ENCODE assay signal across 8 cellular contexts in the genomic region with DNA sequence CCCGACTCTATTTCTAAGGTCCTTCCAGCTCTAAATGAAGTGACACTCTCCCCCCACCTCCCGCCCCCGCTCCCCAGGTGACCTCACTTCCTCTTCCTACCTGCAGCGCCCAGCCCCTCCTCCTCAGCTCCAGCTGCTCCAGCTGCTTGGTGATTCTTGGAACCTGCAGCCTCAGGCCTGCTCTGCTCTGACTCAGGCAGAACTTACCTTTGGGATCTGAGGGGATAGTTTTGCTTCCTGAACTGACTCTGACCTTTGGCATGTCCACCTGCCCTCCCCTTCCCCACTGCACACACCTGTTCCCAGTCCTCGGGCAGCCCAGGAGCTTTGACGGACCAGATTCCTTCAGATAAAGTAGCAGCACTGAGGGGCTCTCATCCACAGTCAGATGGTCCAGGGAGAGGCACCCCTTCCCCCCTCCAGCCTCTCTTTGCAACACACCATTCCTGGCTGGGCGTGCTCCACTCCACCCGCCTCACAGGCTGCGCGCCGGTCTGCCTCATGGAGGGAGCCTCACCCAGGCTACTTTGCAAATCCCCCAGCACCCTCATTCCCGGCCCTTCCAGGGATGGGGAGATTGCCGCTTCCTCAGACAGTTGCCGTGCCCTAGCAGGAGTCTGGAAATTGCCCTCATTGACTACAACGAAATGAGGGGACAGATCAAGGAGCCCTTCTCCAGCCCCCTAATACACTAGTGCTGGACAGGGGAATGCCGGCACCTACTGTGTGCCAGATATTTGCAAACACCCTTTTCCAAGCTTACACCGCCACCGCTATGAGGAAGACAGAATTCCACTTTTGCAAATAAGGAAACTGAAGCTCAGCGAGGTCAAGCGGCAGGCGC. TPM values are rescaled to one million over a fixed set of nuclear protein-coding genes. Genes with fewer than 3 reads are reported as not detected.
DNase-seq lines count a peak whose midpoint lies in the region; ATAC-seq, FAIRE-seq and TF ChIP-seq lines count a peak whose summit lies in the region.

No MANE protein-coding gene starts in this region.

- no peaks in the 10 kb centered on the region for H3K27me3 ChIP-seq in effector memory CD4-positive, alpha-beta T cell (replicated peaks; ENCODE audit: control insufficient read depth, insufficient read depth, low read length, poor library complexity, severe bottlenecking)
- H3K27me3 ChIP-seq in muscle layer of colon (ENCODE audit: control insufficient read depth in 1 of 2, insufficient read depth in 2 of 2, low read length in 2 of 2) (no peaks in the 10 kb centered on the region), thymus (ENCODE audit: control insufficient read depth, insufficient read depth) (no peaks in the 10 kb centered on the region)

- H3K4me1 ChIP-seq in effector memory CD4-positive, alpha-beta T cell (ENCODE audit: control insufficient read depth, insufficient read depth, low read length, poor library complexity, severe bottlenecking), result peaks cover 28% of the 10 kb centered on the region
- H3K4me1 ChIP-seq in muscle layer of colon (ENCODE audit: insufficient read depth, low read length) (peaks cover 30% of the 10 kb centered on the region), thymus (ENCODE audit: control insufficient read depth, insufficient read depth, low read length) (peaks cover 33% of the 10 kb centered on the region)

- CTCF ChIA-PET in WTC11 (lab: Charles Lee), result interaction anchor here (0.7 to 4.4 kb wide), 39 partner anchors 10 to 446 kb away, joined by 3 to 51 read pairs (median 5); partner anchors contain the start of genes MAN2C1, PPCDC, RPP25 and SCAMP5

- H3K36me3 ChIP-seq in effector memory CD4-positive, alpha-beta T cell (ENCODE audit: control insufficient read depth, insufficient read depth, low read length), result peaks cover 2% of the 10 kb centered on the region
- H3K36me3 ChIP-seq in muscle layer of colon (ENCODE audit: insufficient read depth, low read length), result peaks cover 5% of the 10 kb centered on the region
- H3K36me3 ChIP-seq in thymus (ENCODE audit: control insufficient read depth, insufficient read depth), result peaks cover 4% of the 10 kb centered on the region

- H3K4me3 Mint-ChIP-seq in WTC11, result peak overlapping the region; percentile 91

- H3K9me3 Mint-ChIP-seq in WTC11, result no peaks in the 10 kb centered on the region

- H3K27ac ChIP-seq in effector memory CD4-positive, alpha-beta T cell (ENCODE audit: insufficient read depth, low read length, poor library complexity, severe bottlenecking), result peak overlapping the region; percentile 45
- H3K27ac ChIP-seq in muscle layer of colon (ENCODE audit: low read depth, low read length) (peak overlapping the region; percentile 65), thymus (ENCODE audit: low read depth) (peak overlapping the region; percentile 56)

- FAIRE-seq in RCC 7860 (lab: Jason Lieb, UNC), result no peak

- no peaks in the 10 kb centered on the region for H3K9me3 ChIP-seq in effector memory CD4-positive, alpha-beta T cell (ENCODE audit: control insufficient read depth, low read length)
- H3K9me3 ChIP-seq in muscle layer of colon (ENCODE audit: low read length), result no peaks in the 10 kb centered on the region
- H3K9me3 ChIP-seq in thymus (ENCODE audit: control insufficient read depth), result no peaks in the 10 kb centered on the region

- peak overlapping the region; percentile 89 for H3K27ac Mint-ChIP-seq in WTC11

- no peak overlapping the region for H3K9ac ChIP-seq in muscle layer of colon (ENCODE audit: low read length)

- 12% methylated on average over 21 of the region's 21 CpGs for WGBS in thymus

- ATAC-seq in WTC11 (peak; percentile 9), HG02885 (IDR thresholded peaks at IDR 0.05; ENCODE audit: poor library complexity, unreplicated experiment) (no peak)

- POLR2A ChIA-PET in WTC11 (lab: Charles Lee), result interaction anchor here (0.6 to 1.3 kb wide), 7 partner anchors 12 to 206 kb away, joined by 3 to 5 read pairs (median 3); partner anchors contain the start of gene SCAMP5

- H3K27me3 Mint-ChIP-seq in WTC11 (ENCODE audit: low read depth), result 0 out of 2 replicates have a peak, but pooled peaks cover 2% of the 10 kb centered on the region

- TF ChIP-seq CTCF in WTC11 (IDR thresholded peaks at IDR 0.05), result no peak

- peak; percentile 39 for DNase-seq in DMS79 (lab: John Stamatoyannopoulos, UW)
- DNase-seq in Jurkat, Clone E6-1 (ENCODE audit: low read depth, low spot score), result no peak
- DNase-seq in WTC11 (ENCODE audit: low spot score), result peak; percentile 72
- peak in 1 of 3 donors; percentile 12 for DNase-seq in effector memory CD4-positive, alpha-beta T cell
- DNase-seq in RCC 7860 (ENCODE audit: low spot score), result no peak

- no peaks in the 10 kb centered on the region for H3K36me3 Mint-ChIP-seq in WTC11

- peak overlapping the region; percentile 90 for H3K4me3 ChIP-seq in Jurkat, Clone E6-1 (ENCODE audit: low read length)
- H3K4me3 ChIP-seq in effector memory CD4-positive, alpha-beta T cell (ENCODE audit: insufficient read depth, low read depth, low read length, poor library complexity, severe bottlenecking), result peak overlapping the region; percentile 90
- H3K4me3 ChIP-seq in muscle layer of colon (ENCODE audit: low read depth in 1 of 2, low read length in 2 of 2) (peak overlapping the region in 1 of 2 donors; percentile 61), thymus (ENCODE audit: low read length) (peak overlapping the region; percentile 91)

- peaks cover 55% of the 10 kb centered on the region for H3K4me1 Mint-ChIP-seq in WTC11

TF ChIP-seq in WTC11, 78 proteins besides CTCF, POLR2A, EP300 and RAD21 (continues in another document):
- TF ChIP-seq SOX15 (CRISPR knock-in tag; IDR thresholded peaks at IDR 0.05) (no peak), GABPB1 (CRISPR knock-in tag; IDR thresholded peaks at IDR 0.05) (no peak), TEAD1 (CRISPR knock-in tag; IDR thresholded peaks at IDR 0.05) (0 out of 2 replicates have a peak, but pooled peaks have one; percentile 41), CBFB (CRISPR knock-in tag; IDR thresholded peaks at IDR 0.05; ENCODE audit: low read depth) (no peak), GTF2I (CRISPR knock-in tag; conservative IDR thresholded peaks at IDR 0.05) (no peak), NFE2L1 (CRISPR knock-in tag; IDR thresholded peaks at IDR 0.05) (no peak), ZSCAN18 (CRISPR knock-in tag; IDR thresholded peaks at IDR 0.05) (no peak), USF1 (CRISPR knock-in tag; IDR thresholded peaks at IDR 0.05) (0 out of 2 replicates have a peak, but pooled peaks have one; percentile 10), RELA (CRISPR knock-in tag; IDR thresholded peaks at IDR 0.05; ENCODE audit: borderline replicate concordance) (no peak), SMAD3 (CRISPR knock-in tag; IDR thresholded peaks at IDR 0.05; ENCODE audit: borderline replicate concordance) (no peak)
- TF ChIP-seq, protein P1, sequence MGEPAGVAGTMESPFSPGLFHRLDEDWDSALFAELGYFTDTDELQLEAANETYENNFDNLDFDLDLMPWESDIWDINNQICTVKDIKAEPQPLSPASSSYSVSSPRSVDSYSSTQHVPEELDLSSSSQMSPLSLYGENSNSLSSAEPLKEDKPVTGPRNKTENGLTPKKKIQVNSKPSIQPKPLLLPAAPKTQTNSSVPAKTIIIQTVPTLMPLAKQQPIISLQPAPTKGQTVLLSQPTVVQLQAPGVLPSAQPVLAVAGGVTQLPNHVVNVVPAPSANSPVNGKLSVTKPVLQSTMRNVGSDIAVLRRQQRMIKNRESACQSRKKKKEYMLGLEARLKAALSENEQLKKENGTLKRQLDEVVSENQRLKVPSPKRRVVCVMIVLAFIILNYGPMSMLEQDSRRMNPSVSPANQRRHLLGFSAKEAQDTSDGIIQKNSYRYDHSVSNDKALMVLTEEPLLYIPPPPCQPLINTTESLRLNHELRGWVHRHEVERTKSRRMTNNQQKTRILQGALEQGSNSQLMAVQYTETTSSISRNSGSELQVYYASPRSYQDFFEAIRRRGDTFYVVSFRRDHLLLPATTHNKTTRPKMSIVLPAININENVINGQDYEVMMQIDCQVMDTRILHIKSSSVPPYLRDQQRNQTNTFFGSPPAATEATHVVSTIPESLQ (CRISPR knock-in tag; IDR thresholded peaks at IDR 0.05), result no peak
- TF ChIP-seq, protein P2, sequence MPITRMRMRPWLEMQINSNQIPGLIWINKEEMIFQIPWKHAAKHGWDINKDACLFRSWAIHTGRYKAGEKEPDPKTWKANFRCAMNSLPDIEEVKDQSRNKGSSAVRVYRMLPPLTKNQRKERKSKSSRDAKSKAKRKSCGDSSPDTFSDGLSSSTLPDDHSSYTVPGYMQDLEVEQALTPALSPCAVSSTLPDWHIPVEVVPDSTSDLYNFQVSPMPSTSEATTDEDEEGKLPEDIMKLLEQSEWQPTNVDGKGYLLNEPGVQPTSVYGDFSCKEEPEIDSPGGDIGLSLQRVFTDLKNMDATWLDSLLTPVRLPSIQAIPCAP (CRISPR knock-in tag; IDR thresholded peaks at IDR 0.05), result no peak

RNA-seq across cellular contexts. Expression of gene C15orf39, which starts 0.7 kb away (rescaled TPM):
- 25.1 TPM for polyA plus RNA-seq in Jurkat, Clone E6-1 (2012; ENCODE audit: insufficient read depth, insufficient read length)
- total RNA-seq in WTC11 (2021), result 39.9 to 52.8 TPM (median 41.6 TPM) in 3 replicates
- 7.0 TPM for polyA plus RNA-seq in thymus

RNA-seq across cellular contexts. Expression of gene GOLGA6C, which starts 57.1 kb away (rescaled TPM):
- not detected for polyA plus RNA-seq in Jurkat, Clone E6-1 (2012; ENCODE audit: insufficient read depth, insufficient read length)
- total RNA-seq in WTC11 (2021), result 0.52 to 0.60 TPM (median 0.55 TPM) in 3 replicates
- 0.05 TPM for polyA plus RNA-seq in thymus

Comparison
In these comparisons a context has a peak if more than half of its experiments do, and no peak if none do; other contexts are left out.
1. DNase-seq: peak in DMS79 (single experiment) and WTC11 (single experiment); none in Jurkat, Clone E6-1 (single experiment) and RCC 7860 (single experiment).
2. Peak in every context shown above with its lines, with median percentiles within 50 percentile points of each other: H3K27ac ChIP-seq.